19 cellular contexts compared by ENCODE assay signal in genomic region chr2:119006441-119006840, GRCh38.
DNase-seq lines count a peak whose midpoint lies in the region; TF ChIP-seq lines count a peak whose summit lies in the region.
"Had no signal": no experiment of that assay in that cellular context is flagged by ENCODE, and none has a peak within 500 bp of the region (broad histone marks: within the 10 kb centered on the region; RNA-seq: fewer than 3 reads in every experiment).

No MANE protein-coding gene starts in this region.

- H3K4me3 Mint-ChIP-seq in activated CD4-positive, alpha-beta memory T cell treated with anti-CD3 and anti-CD28 coated beads, Interleukin-2, amount 10 ng/mL, durations not matched to agents 7 days and 5 days = no peak overlapping the region
- no peak overlapping the region for H3K4me3 Mint-ChIP-seq in activated CD4-positive, alpha-beta memory T cell treated with anti-CD3 and anti-CD28 coated beads for 36 hours
- H3K4me3 Mint-ChIP-seq in osteocyte (ENCODE audit: unreplicated experiment) = no peak overlapping the region
- H3K4me3 Mint-ChIP-seq: B cell; CD4-positive, CD25-positive, alpha-beta regulatory T cell; CD8-positive, alpha-beta T cell had no signal

- intact Hi-C loops in activated CD4-positive, alpha-beta memory T cell treated with anti-CD3 and anti-CD28 coated beads for 36 hours (cut with micrococcal nuclease) = no loop called here
- intact Hi-C loops in lower leg skin (cut with DNase I; ENCODE audit: low total_unique reads) (no loop called here), vagina (cut with DNase I) (no loop called here)

- no peaks in the 10 kb centered on the region for H3K9me3 Mint-ChIP-seq in activated CD4-positive, alpha-beta memory T cell treated with anti-CD3 and anti-CD28 coated beads, Interleukin-2, amount 10 ng/mL, durations not matched to agents 7 days and 5 days
- no peaks in the 10 kb centered on the region for H3K9me3 Mint-ChIP-seq in activated CD4-positive, alpha-beta memory T cell treated with anti-CD3 and anti-CD28 coated beads for 36 hours
- H3K9me3 Mint-ChIP-seq in osteocyte (ENCODE audit: unreplicated experiment) = no peaks in the 10 kb centered on the region

- WGBS in lower leg skin, 2 donors = 81 to 83% methylated on average over 7 of the region's 7 CpGs

- no peak overlapping the region for H3K27ac Mint-ChIP-seq in activated CD4-positive, alpha-beta memory T cell treated with anti-CD3 and anti-CD28 coated beads, Interleukin-2, amount 10 ng/mL, durations not matched to agents 7 days and 5 days
- H3K27ac Mint-ChIP-seq in activated CD4-positive, alpha-beta memory T cell treated with anti-CD3 and anti-CD28 coated beads for 36 hours = no peak overlapping the region
- no peak overlapping the region for H3K27ac Mint-ChIP-seq in osteocyte (ENCODE audit: unreplicated experiment)
- H3K27ac Mint-ChIP-seq: B cell; CD4-positive, CD25-positive, alpha-beta regulatory T cell; CD8-positive, alpha-beta T cell had no signal

- H3K27ac ChIP-seq in vagina = no peak overlapping the region
- H3K27ac ChIP-seq: 22Rv1, BLaER1, C4-2B, GM23248 had no signal

- H3K4me3 ChIP-seq in lower leg skin (ENCODE audit: low read depth, poor library complexity, severe bottlenecking) (no peak overlapping the region), vagina (no peak overlapping the region)
- H3K4me3 ChIP-seq: BLaER1, GM23248 had no signal

- CTCF ChIA-PET in activated CD4-positive, alpha-beta memory T cell treated with anti-CD3 and anti-CD28 coated beads, Interleukin-2, amount 10 ng/mL, durations not matched to agents 7 days and 5 days (lab: Charles Lee) = no interaction called here
- CTCF ChIA-PET in activated CD4-positive, alpha-beta memory T cell treated with anti-CD3 and anti-CD28 coated beads for 36 hours (lab: Charles Lee) = no interaction called here

- H3K27me3 ChIP-seq in vagina = no peaks in the 10 kb centered on the region

- peaks cover 4% of the 10 kb centered on the region for H3K27me3 Mint-ChIP-seq in activated CD4-positive, alpha-beta memory T cell treated with anti-CD3 and anti-CD28 coated beads, Interleukin-2, amount 10 ng/mL, durations not matched to agents 7 days and 5 days
- peaks cover 11% of the 10 kb centered on the region for H3K27me3 Mint-ChIP-seq in activated CD4-positive, alpha-beta memory T cell treated with anti-CD3 and anti-CD28 coated beads for 36 hours
- peaks cover 5% of the 10 kb centered on the region for H3K27me3 Mint-ChIP-seq in osteocyte (ENCODE audit: unreplicated experiment)

- no peaks in the 10 kb centered on the region for H3K4me1 ChIP-seq in vagina
- H3K4me1 ChIP-seq: BLaER1, Caco-2 had no signal

- no peaks in the 10 kb centered on the region for H3K9me3 ChIP-seq in vagina
- H3K9me3 ChIP-seq: Caco-2 had no signal

- TF ChIP-seq CTCF in lower leg skin (IDR thresholded peaks at IDR 0.05) = no peak
- TF ChIP-seq CTCF in osteocyte (IDR thresholded peaks at IDR 0.05) = no peak
- no peak for TF ChIP-seq CTCF in vagina (IDR thresholded peaks at IDR 0.05)

- no peaks in the 10 kb centered on the region for H3K36me3 ChIP-seq in vagina
- H3K36me3 ChIP-seq: BLaER1 had no signal

- H3K36me3 Mint-ChIP-seq in activated CD4-positive, alpha-beta memory T cell treated with anti-CD3 and anti-CD28 coated beads, Interleukin-2, amount 10 ng/mL, durations not matched to agents 7 days and 5 days (ENCODE audit: low read depth) = no peaks in the 10 kb centered on the region
- H3K36me3 Mint-ChIP-seq in activated CD4-positive, alpha-beta memory T cell treated with anti-CD3 and anti-CD28 coated beads for 36 hours = no peaks in the 10 kb centered on the region
- H3K36me3 Mint-ChIP-seq in osteocyte (ENCODE audit: unreplicated experiment) = no peaks in the 10 kb centered on the region
- H3K36me3 Mint-ChIP-seq: CD4-positive, CD25-positive, alpha-beta regulatory T cell; CD8-positive, alpha-beta T cell had no signal

- TF ChIP-seq POLR2A in lower leg skin (IDR thresholded peaks at IDR 0.05) = no peak
- no peak for TF ChIP-seq POLR2A in vagina (IDR thresholded peaks at IDR 0.05)

- no peaks in the 10 kb centered on the region for H3K4me1 Mint-ChIP-seq in activated CD4-positive, alpha-beta memory T cell treated with anti-CD3 and anti-CD28 coated beads, Interleukin-2, amount 10 ng/mL, durations not matched to agents 7 days and 5 days
- no peaks in the 10 kb centered on the region for H3K4me1 Mint-ChIP-seq in activated CD4-positive, alpha-beta memory T cell treated with anti-CD3 and anti-CD28 coated beads for 36 hours (ENCODE audit: low read depth)
- no peaks in the 10 kb centered on the region for H3K4me1 Mint-ChIP-seq in osteocyte (ENCODE audit: unreplicated experiment)
- H3K4me1 Mint-ChIP-seq: B cell; CD4-positive, CD25-positive, alpha-beta regulatory T cell had no signal

- peak; percentile 9 for DNase-seq in activated CD4-positive, alpha-beta memory T cell treated with anti-CD3 and anti-CD28 coated beads, Interleukin-2, amount 10 ng/mL, durations not matched to agents 7 days and 5 days
- DNase-seq in activated CD4-positive, alpha-beta memory T cell treated with anti-CD3 and anti-CD28 coated beads for 36 hours = no peak
- DNase-seq in lower leg skin (ENCODE audit: low spot score in 2 of 2) (peak; percentile 5 to 67), osteocyte (ENCODE audit: extremely low spot score, unreplicated experiment) (peak; percentile 80), vagina (ENCODE audit: extremely low spot score in 2 of 2) (no peak), HPDE6-E6E7 (ENCODE audit: extremely low spot score) (no peak)
- no peak for DNase-seq in stimulated activated CD4-positive, alpha-beta T cell treated with anti-CD3 and anti-CD28 coated beads, Interleukin-1b, Interleukin-23, amount 100 ng/mL, for 48 hours
- DNase-seq: CD4-positive, CD25-positive, alpha-beta regulatory T cell; DMS153; DND-41; GM23248; H7; HCEC 1CT had no signal

- POLR2A ChIA-PET in activated CD4-positive, alpha-beta memory T cell treated with anti-CD3 and anti-CD28 coated beads, Interleukin-2, amount 10 ng/mL, durations not matched to agents 7 days and 5 days (lab: Charles Lee) = no interaction called here
- POLR2A ChIA-PET in activated CD4-positive, alpha-beta memory T cell treated with anti-CD3 and anti-CD28 coated beads for 36 hours (lab: Charles Lee) = no interaction called here

Comparison
In these comparisons a context has a peak if more than half of its experiments do, and no peak if none do; other contexts are left out.
1. DNase-seq: peak in activated CD4-positive, alpha-beta memory T cell treated with anti-CD3 and anti-CD28 coated beads, Interleukin-2, amount 10 ng/mL, durations not matched to agents 7 days and 5 days (single experiment), lower leg skin (2 of 2) and osteocyte (single experiment); none in activated CD4-positive, alpha-beta memory T cell treated with anti-CD3 and anti-CD28 coated beads for 36 hours (single experiment), vagina (0 of 2), HPDE6-E6E7 (single experiment) and stimulated activated CD4-positive, alpha-beta T cell treated with anti-CD3 and anti-CD28 coated beads, Interleukin-1b, Interleukin-23, amount 100 ng/mL, for 48 hours (single experiment).